In genomic region chr22:46971141-46971775, GRCh38 we compare ENCODE assay signal across 11 cellular contexts.
DNase-seq lines count a peak whose midpoint lies in the region; ATAC-seq, FAIRE-seq and TF ChIP-seq lines count a peak whose summit lies in the region.
"Had no signal": no experiment of that assay in that cellular context is flagged by ENCODE, and none has a peak within 500 bp of the region (broad histone marks: within the 10 kb centered on the region; RNA-seq: fewer than 3 reads in every experiment).

No MANE protein-coding gene starts in this region.

- intact Hi-C loops in activated CD4-positive, alpha-beta T cell treated with anti-CD3 and anti-CD28 coated beads, Interleukin-2, amount 10 ng/mL, durations not matched to agents 24 days and 14 days (cut with micrococcal nuclease) = no loop called here
- intact Hi-C loops in mucosa of descending colon (cut with DNase I, micrococcal nuclease) = no loop called here
- intact Hi-C loops in upper lobe of right lung (cut with DNase I) = no loop called here

- no peak for FAIRE-seq in frontal cortex (lab: Jason Lieb, UNC)

- peaks cover 13% of the 10 kb centered on the region for H3K4me1 Mint-ChIP-seq in activated CD4-positive, alpha-beta T cell treated with anti-CD3 and anti-CD28 coated beads, Interleukin-2, amount 10 ng/mL, durations not matched to agents 7 days and 5 days
- H3K4me1 Mint-ChIP-seq in activated CD4-positive, alpha-beta T cell treated with anti-CD3 and anti-CD28 coated beads, Interleukin-2, amount 10 ng/mL, durations not matched to agents 24 days and 14 days = peaks cover 16% of the 10 kb centered on the region

- peaks cover 11% of the 10 kb centered on the region for H3K36me3 Mint-ChIP-seq in activated CD4-positive, alpha-beta T cell treated with anti-CD3 and anti-CD28 coated beads, Interleukin-2, amount 10 ng/mL, durations not matched to agents 7 days and 5 days (ENCODE audit: low read depth)
- H3K36me3 Mint-ChIP-seq in activated CD4-positive, alpha-beta T cell treated with anti-CD3 and anti-CD28 coated beads, Interleukin-2, amount 10 ng/mL, durations not matched to agents 24 days and 14 days (ENCODE audit: low read depth) = no peaks in the 10 kb centered on the region

- POLR2A ChIA-PET in activated CD4-positive, alpha-beta T cell treated with anti-CD3 and anti-CD28 coated beads, Interleukin-2, amount 10 ng/mL, durations not matched to agents 7 days and 5 days (lab: Charles Lee) = no interaction called here

- DNase-seq in activated CD4-positive, alpha-beta T cell treated with anti-CD3 and anti-CD28 coated beads, Interleukin-2, amount 10 ng/mL, durations not matched to agents 7 days and 5 days = no peak
- no peak for DNase-seq in activated CD4-positive, alpha-beta T cell treated with anti-CD3 and anti-CD28 coated beads, Interleukin-2, amount 10 ng/mL, durations not matched to agents 24 days and 14 days
- DNase-seq in frontal cortex (ENCODE audit: low spot score in 2 of 2) = peak; percentile 57 to 65
- DNase-seq in mucosa of descending colon = peak in 1 of 3 donors; percentile 6
- DNase-seq in upper lobe of right lung = no peak
- DNase-seq in foreskin keratinocyte = no peak
- DNase-seq: cortex of kidney, NCI-H1694 treated with DMSO at 0.1 percent for 48 hours, WERI-Rb-1 had no signal

- no peaks in the 10 kb centered on the region for H3K9me3 ChIP-seq in mucosa of descending colon
- H3K9me3 ChIP-seq in upper lobe of right lung = no peaks in the 10 kb centered on the region

- CTCF ChIA-PET in activated CD4-positive, alpha-beta T cell treated with anti-CD3 and anti-CD28 coated beads, Interleukin-2, amount 10 ng/mL, durations not matched to agents 7 days and 5 days (lab: Charles Lee) = no interaction called here

- H3K4me3 Mint-ChIP-seq in activated CD4-positive, alpha-beta T cell treated with anti-CD3 and anti-CD28 coated beads, Interleukin-2, amount 10 ng/mL, durations not matched to agents 7 days and 5 days = no peak overlapping the region
- no peak overlapping the region for H3K4me3 Mint-ChIP-seq in activated CD4-positive, alpha-beta T cell treated with anti-CD3 and anti-CD28 coated beads, Interleukin-2, amount 10 ng/mL, durations not matched to agents 24 days and 14 days

- no peaks in the 10 kb centered on the region for H3K36me3 ChIP-seq in mucosa of descending colon (ENCODE audit: low read depth)
- H3K36me3 ChIP-seq in upper lobe of right lung = peaks cover 8% of the 10 kb centered on the region
- H3K36me3 ChIP-seq: WERI-Rb-1 had no signal

- H3K27me3 ChIP-seq in upper lobe of right lung (no peaks in the 10 kb centered on the region), foreskin keratinocyte (no peaks in the 10 kb centered on the region)

- TF ChIP-seq CTCF in mucosa of descending colon (IDR thresholded peaks at IDR 0.05) (no peak), upper lobe of right lung (IDR thresholded peaks at IDR 0.05) (no peak), foreskin keratinocyte (conservative IDR thresholded peaks at IDR 0.05) (no peak)

- ATAC-seq in mucosa of descending colon (peak; percentile 44), upper lobe of right lung (peak; percentile 66), GM18867 (IDR thresholded peaks at IDR 0.05; ENCODE audit: unreplicated experiment) (no peak), foreskin keratinocyte (no peak), GM21381 (IDR thresholded peaks at IDR 0.05; ENCODE audit: unreplicated experiment) (no peak)

- no peaks in the 10 kb centered on the region for H3K27me3 Mint-ChIP-seq in activated CD4-positive, alpha-beta T cell treated with anti-CD3 and anti-CD28 coated beads, Interleukin-2, amount 10 ng/mL, durations not matched to agents 7 days and 5 days
- H3K27me3 Mint-ChIP-seq in activated CD4-positive, alpha-beta T cell treated with anti-CD3 and anti-CD28 coated beads, Interleukin-2, amount 10 ng/mL, durations not matched to agents 24 days and 14 days = no peaks in the 10 kb centered on the region

- H3K9me3 Mint-ChIP-seq in activated CD4-positive, alpha-beta T cell treated with anti-CD3 and anti-CD28 coated beads, Interleukin-2, amount 10 ng/mL, durations not matched to agents 7 days and 5 days = no peaks in the 10 kb centered on the region
- H3K9me3 Mint-ChIP-seq in activated CD4-positive, alpha-beta T cell treated with anti-CD3 and anti-CD28 coated beads, Interleukin-2, amount 10 ng/mL, durations not matched to agents 24 days and 14 days = no peaks in the 10 kb centered on the region

- H3K4me3 ChIP-seq in mucosa of descending colon (no peak overlapping the region), upper lobe of right lung (no peak overlapping the region)

- H3K27ac ChIP-seq in upper lobe of right lung (peak overlapping the region; percentile 71), foreskin keratinocyte (no peak overlapping the region)
- H3K27ac ChIP-seq: WERI-Rb-1 had no signal

- H3K27ac Mint-ChIP-seq in activated CD4-positive, alpha-beta T cell treated with anti-CD3 and anti-CD28 coated beads, Interleukin-2, amount 10 ng/mL, durations not matched to agents 7 days and 5 days = peak overlapping the region; percentile 46
- no peak overlapping the region for H3K27ac Mint-ChIP-seq in activated CD4-positive, alpha-beta T cell treated with anti-CD3 and anti-CD28 coated beads, Interleukin-2, amount 10 ng/mL, durations not matched to agents 24 days and 14 days

- H3K4me1 ChIP-seq in mucosa of descending colon (ENCODE audit: low read depth) (no peaks in the 10 kb centered on the region), upper lobe of right lung (peaks cover 10% of the 10 kb centered on the region), foreskin keratinocyte (no peaks in the 10 kb centered on the region)

Comparison
In these comparisons a context has a peak if more than half of its experiments do, and no peak if none do; other contexts are left out.
1. DNase-seq: peak in frontal cortex (2 of 2); none in activated CD4-positive, alpha-beta T cell treated with anti-CD3 and anti-CD28 coated beads, Interleukin-2, amount 10 ng/mL, durations not matched to agents 7 days and 5 days (single experiment), activated CD4-positive, alpha-beta T cell treated with anti-CD3 and anti-CD28 coated beads, Interleukin-2, amount 10 ng/mL, durations not matched to agents 24 days and 14 days (single experiment), upper lobe of right lung (single experiment) and foreskin keratinocyte (0 of 2).
2. ATAC-seq: peak in mucosa of descending colon (single experiment) and upper lobe of right lung (single experiment); none in GM18867 (single experiment), foreskin keratinocyte (single experiment) and GM21381 (single experiment).